Comparison of ENCODE assay signal across 1 cellular context in the genomic region with DNA sequence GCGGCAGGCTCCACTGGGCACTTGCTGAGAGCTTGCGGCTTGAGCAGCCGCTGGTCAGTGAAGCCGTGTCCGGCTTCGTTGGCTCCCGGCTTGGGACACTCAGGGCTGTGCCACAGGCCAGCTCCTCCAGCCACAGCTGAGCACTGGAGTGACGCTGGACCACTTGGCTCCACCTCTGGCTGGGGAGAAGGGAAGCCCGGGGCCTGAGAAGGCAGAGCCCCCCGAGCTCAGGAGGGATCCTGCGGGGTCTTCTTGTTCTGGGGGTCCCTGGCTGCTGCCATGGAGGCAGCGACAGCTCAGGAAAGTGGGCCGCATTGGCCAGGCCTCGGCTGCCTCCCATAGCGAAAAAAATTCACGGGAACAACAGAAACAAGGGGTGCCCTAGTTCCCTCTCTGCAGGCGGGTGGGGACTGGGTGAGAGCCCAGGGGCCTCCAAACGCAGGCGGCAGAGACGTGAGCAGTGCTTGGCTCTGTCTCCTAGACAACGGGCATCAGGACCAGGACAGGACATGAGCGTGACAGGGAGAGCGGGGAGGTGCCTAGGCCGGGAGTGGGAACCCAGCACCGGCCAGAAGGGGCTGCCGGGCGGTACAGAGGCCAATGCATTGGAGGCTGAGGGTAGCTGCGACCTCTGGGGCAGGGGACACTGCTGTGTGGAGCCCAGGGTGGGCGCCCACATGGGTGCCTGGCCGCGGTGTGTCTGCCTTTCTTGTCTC.
TF ChIP-seq lines count a peak whose summit lies in the region.

No MANE protein-coding gene starts in this region.

TF ChIP-seq in HepG2, 621 proteins besides CTCF, POLR2A, EP300 and RAD21:
- TF ChIP-seq ZNF136 (CRISPR knock-in tag; IDR thresholded peaks at IDR 0.05; ENCODE audit: low read depth) (no peak), ZSCAN21 (CRISPR knock-in tag; IDR thresholded peaks at IDR 0.05; ENCODE audit: borderline replicate concordance) (no peak), ZNF510 (CRISPR knock-in tag; IDR thresholded peaks at IDR 0.05; ENCODE audit: low read depth) (no peak), KLF15 (CRISPR knock-in tag; IDR thresholded peaks at IDR 0.05; ENCODE audit: borderline replicate concordance) (no peak), ZNF790 (CRISPR knock-in tag; IDR thresholded peaks at IDR 0.05; ENCODE audit: borderline replicate concordance) (no peak), SMAD9 (CRISPR knock-in tag; IDR thresholded peaks at IDR 0.05) (no peak), ARHGAP35 (CRISPR knock-in tag; IDR thresholded peaks at IDR 0.05; ENCODE audit: borderline replicate concordance) (no peak), SIX1 (CRISPR knock-in tag; IDR thresholded peaks at IDR 0.05; ENCODE audit: borderline replicate concordance) (no peak), GABPB1 (CRISPR knock-in tag; IDR thresholded peaks at IDR 0.05) (0 out of 2 replicates have a peak, but pooled peaks have one; percentile 22), ZNF547 (CRISPR knock-in tag; IDR thresholded peaks at IDR 0.05) (no peak), TOPORS (CRISPR knock-in tag; IDR thresholded peaks at IDR 0.05) (no peak), AGO2 (optimal IDR thresholded peaks at IDR 0.05; ENCODE audit: low read depth, low read length) (peak; percentile 88), TP53 (CRISPR knock-in tag; conservative IDR thresholded peaks at IDR 0.05) (no peak), JUN (CRISPR knock-in tag; IDR thresholded peaks at IDR 0.05) (no peak), ELF1 (CRISPR knock-in tag; IDR thresholded peaks at IDR 0.05) (no peak), ZNF350 (CRISPR knock-in tag; IDR thresholded peaks at IDR 0.05; ENCODE audit: borderline replicate concordance, low read depth) (no peak), RBM22 (optimal IDR thresholded peaks at IDR 0.05; ENCODE audit: low read length) (peak; percentile 95), ZNF616 (CRISPR knock-in tag; IDR thresholded peaks at IDR 0.05; ENCODE audit: low read depth) (no peak), REPIN1 (CRISPR knock-in tag; IDR thresholded peaks at IDR 0.05; ENCODE audit: borderline replicate concordance, low read depth) (peak; percentile 35; the same call in 1 of the 2 replicates), ZSCAN22 (CRISPR knock-in tag; IDR thresholded peaks at IDR 0.05) (no peak), NFYB (CRISPR knock-in tag; IDR thresholded peaks at IDR 0.05) (no peak), ZFP62 (CRISPR knock-in tag; IDR thresholded peaks at IDR 0.05) (no peak), NR3C1 (CRISPR knock-in tag; IDR thresholded peaks at IDR 0.05) (no peak), RNF2 (conservative IDR thresholded peaks at IDR 0.05; ENCODE audit: low read depth) (no peak), STAG1 (CRISPR knock-in tag; IDR thresholded peaks at IDR 0.05) (no peak), MIER3 (CRISPR knock-in tag; IDR thresholded peaks at IDR 0.05; ENCODE audit: borderline replicate concordance) (no peak)
- TF ChIP-seq, protein P1, sequence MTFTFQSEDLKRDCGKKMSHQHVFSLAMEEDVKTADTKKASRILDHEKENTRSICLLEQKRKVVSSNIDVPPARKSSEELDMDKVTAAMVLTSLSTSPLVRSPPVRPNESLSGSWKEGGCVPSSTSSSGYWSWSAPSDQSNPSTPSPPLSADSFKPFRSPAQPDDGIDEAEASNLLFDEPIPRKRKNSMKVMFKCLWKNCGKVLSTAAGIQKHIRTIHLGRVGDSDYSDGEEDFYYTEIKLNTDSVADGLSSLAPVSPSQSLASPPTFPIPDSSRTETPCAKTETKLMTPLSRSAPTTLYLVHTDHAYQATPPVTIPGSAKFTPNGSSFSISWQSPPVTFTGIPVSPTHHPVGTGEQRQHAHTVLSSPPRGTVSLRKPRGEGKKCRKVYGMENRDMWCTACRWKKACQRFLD (CRISPR knock-in tag; IDR thresholded peaks at IDR 0.05; ENCODE audit: borderline replicate concordance) = no peak
- TF ChIP-seq, protein P2, sequence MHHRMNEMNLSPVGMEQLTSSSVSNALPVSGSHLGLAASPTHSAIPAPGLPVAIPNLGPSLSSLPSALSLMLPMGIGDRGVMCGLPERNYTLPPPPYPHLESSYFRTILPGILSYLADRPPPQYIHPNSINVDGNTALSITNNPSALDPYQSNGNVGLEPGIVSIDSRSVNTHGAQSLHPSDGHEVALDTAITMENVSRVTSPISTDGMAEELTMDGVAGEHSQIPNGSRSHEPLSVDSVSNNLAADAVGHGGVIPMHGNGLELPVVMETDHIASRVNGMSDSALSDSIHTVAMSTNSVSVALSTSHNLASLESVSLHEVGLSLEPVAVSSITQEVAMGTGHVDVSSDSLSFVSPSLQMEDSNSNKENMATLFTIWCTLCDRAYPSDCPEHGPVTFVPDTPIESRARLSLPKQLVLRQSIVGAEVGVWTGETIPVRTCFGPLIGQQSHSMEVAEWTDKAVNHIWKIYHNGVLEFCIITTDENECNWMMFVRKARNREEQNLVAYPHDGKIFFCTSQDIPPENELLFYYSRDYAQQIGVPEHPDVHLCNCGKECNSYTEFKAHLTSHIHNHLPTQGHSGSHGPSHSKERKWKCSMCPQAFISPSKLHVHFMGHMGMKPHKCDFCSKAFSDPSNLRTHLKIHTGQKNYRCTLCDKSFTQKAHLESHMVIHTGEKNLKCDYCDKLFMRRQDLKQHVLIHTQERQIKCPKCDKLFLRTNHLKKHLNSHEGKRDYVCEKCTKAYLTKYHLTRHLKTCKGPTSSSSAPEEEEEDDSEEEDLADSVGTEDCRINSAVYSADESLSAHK (CRISPR knock-in tag; IDR thresholded peaks at IDR 0.05; ENCODE audit: borderline replicate concordance) = no peak
- TF ChIP-seq, protein P3, sequence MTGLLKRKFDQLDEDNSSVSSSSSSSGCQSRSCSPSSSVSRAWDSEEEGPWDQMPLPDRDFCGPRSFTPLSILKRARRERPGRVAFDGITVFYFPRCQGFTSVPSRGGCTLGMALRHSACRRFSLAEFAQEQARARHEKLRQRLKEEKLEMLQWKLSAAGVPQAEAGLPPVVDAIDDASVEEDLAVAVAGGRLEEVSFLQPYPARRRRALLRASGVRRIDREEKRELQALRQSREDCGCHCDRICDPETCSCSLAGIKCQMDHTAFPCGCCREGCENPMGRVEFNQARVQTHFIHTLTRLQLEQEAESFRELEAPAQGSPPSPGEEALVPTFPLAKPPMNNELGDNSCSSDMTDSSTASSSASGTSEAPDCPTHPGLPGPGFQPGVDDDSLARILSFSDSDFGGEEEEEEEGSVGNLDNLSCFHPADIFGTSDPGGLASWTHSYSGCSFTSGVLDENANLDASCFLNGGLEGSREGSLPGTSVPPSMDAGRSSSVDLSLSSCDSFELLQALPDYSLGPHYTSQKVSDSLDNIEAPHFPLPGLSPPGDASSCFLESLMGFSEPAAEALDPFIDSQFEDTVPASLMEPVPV (CRISPR knock-in tag; IDR thresholded peaks at IDR 0.05) = 0 out of 2 replicates have a peak, but pooled peaks have one; percentile 29
- TF ChIP-seq, protein P4, sequence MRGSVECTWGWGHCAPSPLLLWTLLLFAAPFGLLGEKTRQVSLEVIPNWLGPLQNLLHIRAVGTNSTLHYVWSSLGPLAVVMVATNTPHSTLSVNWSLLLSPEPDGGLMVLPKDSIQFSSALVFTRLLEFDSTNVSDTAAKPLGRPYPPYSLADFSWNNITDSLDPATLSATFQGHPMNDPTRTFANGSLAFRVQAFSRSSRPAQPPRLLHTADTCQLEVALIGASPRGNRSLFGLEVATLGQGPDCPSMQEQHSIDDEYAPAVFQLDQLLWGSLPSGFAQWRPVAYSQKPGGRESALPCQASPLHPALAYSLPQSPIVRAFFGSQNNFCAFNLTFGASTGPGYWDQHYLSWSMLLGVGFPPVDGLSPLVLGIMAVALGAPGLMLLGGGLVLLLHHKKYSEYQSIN (CRISPR knock-in tag; IDR thresholded peaks at IDR 0.05; ENCODE audit: borderline replicate concordance) = no peak
- TF ChIP-seq, protein P5, sequence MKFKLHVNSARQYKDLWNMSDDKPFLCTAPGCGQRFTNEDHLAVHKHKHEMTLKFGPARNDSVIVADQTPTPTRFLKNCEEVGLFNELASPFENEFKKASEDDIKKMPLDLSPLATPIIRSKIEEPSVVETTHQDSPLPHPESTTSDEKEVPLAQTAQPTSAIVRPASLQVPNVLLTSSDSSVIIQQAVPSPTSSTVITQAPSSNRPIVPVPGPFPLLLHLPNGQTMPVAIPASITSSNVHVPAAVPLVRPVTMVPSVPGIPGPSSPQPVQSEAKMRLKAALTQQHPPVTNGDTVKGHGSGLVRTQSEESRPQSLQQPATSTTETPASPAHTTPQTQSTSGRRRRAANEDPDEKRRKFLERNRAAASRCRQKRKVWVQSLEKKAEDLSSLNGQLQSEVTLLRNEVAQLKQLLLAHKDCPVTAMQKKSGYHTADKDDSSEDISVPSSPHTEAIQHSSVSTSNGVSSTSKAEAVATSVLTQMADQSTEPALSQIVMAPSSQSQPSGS (CRISPR knock-in tag; IDR thresholded peaks at IDR 0.05) = no peak
